Comparison of ENCODE assay signal across 19 cellular contexts in the genomic region with DNA sequence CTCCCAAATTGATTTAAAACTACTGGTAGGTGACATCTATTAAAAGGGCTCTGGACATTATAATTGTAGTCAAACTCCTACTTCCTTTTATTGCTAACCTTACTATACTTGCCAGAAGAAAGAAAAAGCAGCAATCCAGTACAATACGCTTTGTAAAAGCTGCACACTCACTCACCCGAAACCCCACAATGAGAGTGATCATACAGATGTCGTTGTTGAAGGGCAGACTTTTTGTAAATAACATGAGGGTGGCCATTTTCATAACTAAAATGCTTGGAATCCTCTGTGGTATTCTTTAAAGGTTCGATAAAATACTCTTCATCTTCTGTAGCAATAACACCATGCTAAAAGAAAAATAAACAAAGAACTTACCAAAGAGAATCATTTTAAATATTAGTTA.
"Had no signal": no experiment of that assay in that cellular context is flagged by ENCODE, and none has a peak within 500 bp of the region (broad histone marks: within the 10 kb centered on the region; RNA-seq: fewer than 3 reads in every experiment).

No MANE protein-coding gene starts in this region.

- H3K27ac ChIP-seq: HL-60, RWPE1 had no signal

- DNase-seq: KBM-7, MV-4-11, NCI-H1048, NCI-H1105, NCI-H1417, NCI-H1436 treated with DMSO at 0.1 percent for 48 hours, NCI-H1694, NCI-H187 treated with DMSO at 0.1 percent for 48 hours, NCI-H2029 treated with DMSO at 0.1 percent for 48 hours, NCI-H2171 treated with DMSO at 0.1 percent for 48 hours, NCI-H524, NCI-H526 treated with DMSO at 0.1 percent for 48 hours, NCI-H748 treated with DMSO at 0.1 percent for 48 hours, SHP77 had no signal

- ATAC-seq: Panc1, SK-N-SH treated with all-trans-retinoic acid at 6 μM for 48 hours had no signal

- FAIRE-seq: HTR-8/SVneo had no signal
